22 cellular contexts compared by ENCODE assay signal in the genomic region with DNA sequence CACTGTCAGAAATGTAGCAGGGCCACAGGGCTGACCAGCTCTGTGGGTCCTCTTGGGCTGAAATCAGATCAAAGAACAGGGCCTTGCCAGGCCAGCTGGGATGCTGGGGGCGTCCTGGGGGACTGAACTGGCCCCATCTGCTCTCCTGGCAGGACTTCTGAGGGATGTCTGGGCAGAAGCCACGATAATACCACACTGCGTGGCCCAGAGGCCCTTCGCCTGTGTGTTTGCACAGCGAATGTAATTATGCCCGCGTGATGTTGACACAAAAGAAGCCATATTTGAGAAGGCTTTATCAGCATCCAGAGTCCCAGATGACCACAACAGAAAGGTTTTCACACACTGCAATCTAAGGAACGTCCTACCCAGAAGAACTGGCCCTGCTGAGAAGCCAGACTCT.
DNase-seq lines count a peak whose midpoint lies in the region; ATAC-seq and TF ChIP-seq lines count a peak whose summit lies in the region.
"Had no signal": no experiment of that assay in that cellular context is flagged by ENCODE, and none has a peak within 500 bp of the region (broad histone marks: within the 10 kb centered on the region; RNA-seq: fewer than 3 reads in every experiment).

No MANE protein-coding gene starts in this region.

- no peak overlapping the region for H3K9ac ChIP-seq in colonic mucosa (ENCODE audit: low read depth in 2 of 2, low read length in 2 of 2)
- H3K9ac ChIP-seq: BLaER1 treated with 17β-estradiol and CSF1 and Interleukin-3, amounts not matched to agents 10 nM and 100 nM; KMS-11 had no signal

- DNase-seq in COLO668 (lab: John Stamatoyannopoulos, UW; ENCODE audit: unreplicated experiment) (peak; percentile 81), NCI-H446 treated with DMSO at 0.1 percent for 48 hours (lab: John Stamatoyannopoulos, UW) (peak; percentile 3), colonic mucosa (peak; percentile 46), right cardiac atrium (no peak)
- DNase-seq in NK-92 treated with Interleukin-12 subunit alpha and Interleukin-12 subunit beta, amount 100 ng/mL, for 24 hours (lab: John Stamatoyannopoulos, UW) = no peak
- DNase-seq: activated CD4-positive, alpha-beta T cell treated with anti-CD3 and anti-CD28 coated beads, Interleukin-2, amount 10 ng/mL, durations not matched to agents 7 days and 5 days; activated CD8-positive, alpha-beta memory T cell treated with anti-CD3 and anti-CD28 coated beads, Interleukin-2, amount 50 U/mL, for 4 hours; activated gamma-delta T cell treated with Interleukin-2 at 50 U/mL for 16 hours; adrenal gland; foreskin melanocyte; midbrain; NCI-H2171 treated with DMSO at 0.1 percent for 48 hours; SW 1271 had no signal

- no peak for ATAC-seq in activated CD4-positive, CD25-positive, alpha-beta regulatory T cell treated with anti-CD3 and anti-CD28 coated beads, Interleukin-2, amount 50 U/mL, for 24 hours
- no peak for ATAC-seq in right cardiac atrium
- no peak for ATAC-seq in HG03521 (IDR thresholded peaks at IDR 0.05; ENCODE audit: unreplicated experiment)
- ATAC-seq: A549 had no signal

- no peaks in the 10 kb centered on the region for H3K27me3 ChIP-seq in colonic mucosa
- no peaks in the 10 kb centered on the region for H3K27me3 ChIP-seq in right cardiac atrium (ENCODE audit: control insufficient read depth, insufficient read depth)
- H3K27me3 ChIP-seq: BLaER1 treated with 17β-estradiol and CSF1 and Interleukin-3, amounts not matched to agents 10 nM and 100 nM; cardiac muscle cell had no signal

- CTCF ChIA-PET in HEK293 (lab: Yijun Ruan, JAX) = no interaction called here

- TF ChIP-seq CTCF in HEK293 (tag by site-specific recombination; IDR thresholded peaks at IDR 0.05) (no peak), colonic mucosa (IDR thresholded peaks at IDR 0.05) (no peak)

- no peak overlapping the region for H3K4me3 ChIP-seq in HEK293 (ENCODE audit: low read depth, low read length)
- no peak overlapping the region for H3K4me3 ChIP-seq in colonic mucosa
- H3K4me3 ChIP-seq in right cardiac atrium (ENCODE audit: low read length) = no peak overlapping the region
- H3K4me3 ChIP-seq: A549; adrenal gland; BLaER1 treated with 17β-estradiol and CSF1 and Interleukin-3, amounts not matched to agents 10 nM and 100 nM; cardiac muscle cell; dorsolateral prefrontal cortex; suprapubic skin had no signal

- WGBS in right cardiac atrium = 61% methylated on average over 8 of the region's 8 CpGs

- H3K9me3 ChIP-seq in HEK293 (ENCODE audit: control insufficient read depth, insufficient read depth, low read depth, low read length) (no peaks in the 10 kb centered on the region), colonic mucosa (no peaks in the 10 kb centered on the region), right cardiac atrium (ENCODE audit: control insufficient read depth, low read length) (no peaks in the 10 kb centered on the region)
- H3K9me3 ChIP-seq: A549; adrenal gland; BLaER1 treated with 17β-estradiol and CSF1 and Interleukin-3, amounts not matched to agents 10 nM and 100 nM; suprapubic skin had no signal

- POLR2A ChIA-PET in HEK293 (lab: Yijun Ruan, JAX) = no interaction called here

- H3K36me3 ChIP-seq in HEK293 (ENCODE audit: control insufficient read depth in 2 of 2, insufficient read depth in 1 of 2, low read length in 2 of 2) (no peaks in the 10 kb centered on the region), colonic mucosa (no peaks in the 10 kb centered on the region)
- H3K36me3 ChIP-seq: adrenal gland; BLaER1 treated with 17β-estradiol and CSF1 and Interleukin-3, amounts not matched to agents 10 nM and 100 nM; cardiac muscle cell; suprapubic skin had no signal

- H3K27ac ChIP-seq in HEK293 (ENCODE audit: extremely low read depth, low read depth, low read length) (no peak overlapping the region; the same call in 1 of the 2 replicates), colonic mucosa (peak overlapping the region; percentile 37), right cardiac atrium (ENCODE audit: low read length) (no peak overlapping the region)
- H3K27ac ChIP-seq: A549; adrenal gland; BLaER1 treated with 17β-estradiol and CSF1 and Interleukin-3, amounts not matched to agents 10 nM and 100 nM; cardiac muscle cell; dorsolateral prefrontal cortex; KMS-11; suprapubic skin had no signal

- intact Hi-C loops in colonic mucosa (cut with DNase I) (no loop called here), right cardiac atrium (cut with DNase I) (no loop called here)

- H3K4me1 ChIP-seq in HEK293 (ENCODE audit: control insufficient read depth, insufficient read depth, low read length) = no peaks in the 10 kb centered on the region
- H3K4me1 ChIP-seq in colonic mucosa = no peaks in the 10 kb centered on the region
- H3K4me1 ChIP-seq in right cardiac atrium (ENCODE audit: control insufficient read depth, insufficient read depth, low read length) = peaks cover 6% of the 10 kb centered on the region
- H3K4me1 ChIP-seq: A549, adrenal gland had no signal

TF ChIP-seq in HEK293, 187 proteins besides CTCF, POLR2A, EP300 and RAD21:
- TF ChIP-seq GLIS2 (tag by site-specific recombination; IDR thresholded peaks at IDR 0.05) = no peak
- TF ChIP-seq YY1 (tag by site-specific recombination; IDR thresholded peaks at IDR 0.05) = 0 out of 2 replicates have a peak, but pooled peaks have one; percentile 41

Comparison
In these comparisons a context has a peak if more than half of its experiments do, and no peak if none do; other contexts are left out.
1. DNase-seq: peak in COLO668 (single experiment), NCI-H446 treated with DMSO at 0.1 percent for 48 hours (single experiment) and colonic mucosa (single experiment); none in NK-92 treated with Interleukin-12 subunit alpha and Interleukin-12 subunit beta, amount 100 ng/mL, for 24 hours (single experiment) and right cardiac atrium (0 of 3).